17 cellular contexts compared by ENCODE assay signal in the genomic region with DNA sequence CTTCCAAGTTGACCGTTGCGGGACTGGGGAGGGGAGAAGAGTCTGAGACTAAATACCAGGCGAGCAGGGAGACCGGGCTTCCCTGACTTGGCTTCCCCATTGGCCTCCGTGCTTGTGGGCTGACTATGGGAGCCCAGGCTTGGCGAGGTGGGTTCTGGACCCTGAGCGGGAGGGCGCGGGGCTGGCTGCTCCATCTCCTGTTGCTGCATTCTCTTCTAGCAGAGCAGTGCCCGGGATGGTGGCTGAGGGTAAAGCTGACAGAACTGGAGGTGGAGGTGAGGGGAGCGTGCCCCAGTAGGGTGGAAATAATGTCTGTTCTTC. TPM values are rescaled to one million over a fixed set of nuclear protein-coding genes. Genes with fewer than 3 reads are reported as not detected.
A peak's percentile ranks its signal among the peaks of the same experiment; 100 is the strongest.
DNase-seq lines count a peak whose midpoint lies in the region; ATAC-seq and TF ChIP-seq lines count a peak whose summit lies in the region.
"Had no signal": no experiment of that assay in that cellular context is flagged by ENCODE, and none has a peak within 500 bp of the region (broad histone marks: within the 10 kb centered on the region; RNA-seq: fewer than 3 reads in every experiment).

No MANE protein-coding gene starts in this region.

- WGBS in esophagus, 2 donors = 40 to 47% methylated on average over 11 of the region's 11 CpGs

- H3K4me2 ChIP-seq in neural progenitor cell = peak overlapping the region; percentile 82

- H3K4me1 Mint-ChIP-seq in MCF 10A (ENCODE audit: insufficient read depth, unreplicated experiment) = peaks cover 13% of the 10 kb centered on the region
- peaks cover 6% of the 10 kb centered on the region for H3K4me1 Mint-ChIP-seq in neural progenitor cell

- TF ChIP-seq CTCF in breast epithelium (IDR thresholded peaks at IDR 0.05) (no peak), MCF 10A (IDR thresholded peaks at IDR 0.05; ENCODE audit: unreplicated experiment) (no peak), neural progenitor cell (IDR thresholded peaks at IDR 0.05) (no peak)

- no peaks in the 10 kb centered on the region for H4K20me1 ChIP-seq in neural progenitor cell (ENCODE audit: low read depth)

- H3K4me1 ChIP-seq in breast epithelium = peaks cover 4 to 6% of the 10 kb centered on the region in 2 donors
- H3K4me1 ChIP-seq in esophagus (ENCODE audit: control insufficient read depth in 2 of 2, insufficient read depth in 2 of 2, low read length in 1 of 2) = peaks cover 3 to 4% of the 10 kb centered on the region in 2 donors
- peaks cover 1% of the 10 kb centered on the region for H3K4me1 ChIP-seq in neural progenitor cell

- no peak overlapping the region for H3K9ac ChIP-seq in neural progenitor cell

- intact Hi-C loops in breast epithelium (cut with DNase I; ENCODE audit: low total_unique reads) = no loop called here
- intact Hi-C loops in MCF 10A (cut with micrococcal nuclease) = no loop called here

- H3K27me3 ChIP-seq in breast epithelium (no peaks in the 10 kb centered on the region), esophagus (ENCODE audit: control insufficient read depth in 1 of 2, insufficient read depth in 2 of 2, low read length in 2 of 2) (peaks cover 0 to 8% of the 10 kb centered on the region in 2 donors), neural progenitor cell (peaks cover 45% of the 10 kb centered on the region)
- H3K27me3 ChIP-seq: ovary had no signal

- H3K27ac ChIP-seq in breast epithelium = peak overlapping the region; percentile 45 to 63
- no peak overlapping the region for H3K27ac ChIP-seq in esophagus (ENCODE audit: low read depth in 2 of 2, low read length in 1 of 2)
- no peak overlapping the region for H3K27ac ChIP-seq in neural progenitor cell
- H3K27ac ChIP-seq: C4-2B, ovary had no signal

- H3K27me3 Mint-ChIP-seq in MCF 10A (ENCODE audit: insufficient read depth, unreplicated experiment) (peaks cover 32% of the 10 kb centered on the region), neural progenitor cell (ENCODE audit: insufficient read depth, low read depth) (peaks cover 33% of the 10 kb centered on the region)

- H3K79me2 ChIP-seq in neural progenitor cell (ENCODE audit: low read depth) = no peaks in the 10 kb centered on the region

- H3K9me3 Mint-ChIP-seq in MCF 10A (ENCODE audit: unreplicated experiment) (no peaks in the 10 kb centered on the region), neural progenitor cell (no peaks in the 10 kb centered on the region)
- H3K9me3 Mint-ChIP-seq: activated T-helper 17 cell treated with anti-CD3 and anti-CD28 coated beads, Interleukin-2, amount 50 U/mL, for 72 hours had no signal

- H2AFZ ChIP-seq in neural progenitor cell (replicated peaks) = peak overlapping the region; percentile 76

- H3K27ac Mint-ChIP-seq in MCF 10A (ENCODE audit: low read depth, unreplicated experiment) = no peak overlapping the region
- no peak overlapping the region for H3K27ac Mint-ChIP-seq in neural progenitor cell
- H3K27ac Mint-ChIP-seq: activated T-helper 17 cell treated with anti-CD3 and anti-CD28 coated beads, Interleukin-2, amount 50 U/mL, for 72 hours had no signal

- BruUV-seq in MCF 10A (replicated peaks; lab: Mats Ljungman, UMichigan) = no TSS peak

- ATAC-seq in GM18861 (IDR thresholded peaks at IDR 0.05; ENCODE audit: unreplicated experiment) = no peak
- ATAC-seq: activated T-helper 17 cell treated with anti-CD3 and anti-CD28 coated beads, Interleukin-2, amount 50 U/mL, for 72 hours had no signal

- H3K4me3 ChIP-seq in breast epithelium (peak overlapping the region in 2 of 3 donors; percentile 57 to 70), esophagus (ENCODE audit: low read depth in 1 of 2, low read length in 2 of 2) (peak overlapping the region; percentile 21 to 30), neural progenitor cell (peak overlapping the region; percentile 54)
- H3K4me3 ChIP-seq: ovary had no signal

- TF ChIP-seq POLR2A in breast epithelium (IDR thresholded peaks at IDR 0.05) = no peak

- no peaks in the 10 kb centered on the region for H3K9me3 ChIP-seq in breast epithelium
- H3K9me3 ChIP-seq in esophagus (ENCODE audit: control insufficient read depth in 2 of 2, insufficient read depth in 1 of 2, low read depth in 1 of 2, low read length in 1 of 2) = no peaks in the 10 kb centered on the region
- no peaks in the 10 kb centered on the region for H3K9me3 ChIP-seq in neural progenitor cell (ENCODE audit: low read depth)
- H3K9me3 ChIP-seq: ovary had no signal

- H3F3A ChIP-seq in neural progenitor cell (ENCODE audit: low read depth) = peaks cover 7% of the 10 kb centered on the region

- no peaks in the 10 kb centered on the region for H3K36me3 Mint-ChIP-seq in MCF 10A (ENCODE audit: insufficient read depth, unreplicated experiment)
- H3K36me3 Mint-ChIP-seq in neural progenitor cell = no peaks in the 10 kb centered on the region

- CTCF ChIA-PET in MCF 10A (lab: Yijun Ruan, JAX) = interaction anchor here (0.6 to 21.3 kb wide), 13 partner anchors 8 to 524 kb away, joined by 3 to 954 read pairs (median 14); no protein-coding TSS in a partner anchor

- no peaks in the 10 kb centered on the region for H3K36me3 ChIP-seq in breast epithelium
- no peaks in the 10 kb centered on the region for H3K36me3 ChIP-seq in esophagus (ENCODE audit: control insufficient read depth in 2 of 2, insufficient read depth in 2 of 2, low read length in 1 of 2)
- H3K36me3 ChIP-seq in neural progenitor cell = no peaks in the 10 kb centered on the region
- H3K36me3 ChIP-seq: ovary had no signal

- no peak for DNase-seq in breast epithelium (ENCODE audit: low spot score in 2 of 2)
- DNase-seq in MCF 10A (ENCODE audit: unreplicated experiment) = no peak
- DNase-seq in neural progenitor cell (ENCODE audit: low spot score) = no peak
- DNase-seq in NCI-H2029 (lab: John Stamatoyannopoulos, UW) = no peak
- DNase-seq in AML-193 (lab: John Stamatoyannopoulos, UW) = no peak
- DNase-seq in HK-2 (ENCODE audit: unreplicated experiment) = no peak
- DNase-seq: 8988T; activated CD4-positive, alpha-beta T cell treated with anti-CD3 and anti-CD28 coated beads for 1 hour; hippocampal formation; NCI-H1417 treated with DMSO at 0.1 percent for 48 hours; ovary; stimulated activated CD4-positive, alpha-beta T cell treated with anti-CD3 and anti-CD28 coated beads, Interleukin-4, amount 100 ng/mL, for 24 hours had no signal

- no peak overlapping the region for H3K4me3 Mint-ChIP-seq in MCF 10A (ENCODE audit: unreplicated experiment)
- H3K4me3 Mint-ChIP-seq in neural progenitor cell = no peak overlapping the region
- H3K4me3 Mint-ChIP-seq: activated T-helper 17 cell treated with anti-CD3 and anti-CD28 coated beads, Interleukin-2, amount 50 U/mL, for 72 hours had no signal

- POLR2A ChIA-PET in MCF 10A (lab: Yijun Ruan, JAX) = interaction anchor here (1.8 kb wide), 1 partner anchor 120 kb away, joined by 9 read pairs; no protein-coding TSS in a partner anchor

RNA-seq across cellular contexts. Expression of gene LGR6, which starts 0.7 kb away (rescaled TPM):
- 10 to 100 TPM in 1 of 3 donors, 1 to 10 TPM in 1, not detected in 1; 2.6 to 11.3 TPM for total RNA-seq in breast epithelium
- 0.32 and 0.56 TPM in 2 replicates for total RNA-seq in MCF 10A (2022)
- polyA plus RNA-seq in esophagus = 1 to 10 TPM; 4.2 to 6.3 TPM
- 0.25 TPM in 1 of 2 replicates, not detected in the other for total RNA-seq in neural progenitor cell (ENCODE audit: low replicate concordance)
- total RNA-seq: subcutaneous adipose tissue had no signal

RNA-seq across cellular contexts. Expression of gene PTPN7, which starts 33.9 kb away (rescaled TPM):
- total RNA-seq in breast epithelium (1 to 10 TPM; 1.4 to 4.2 (median 2.9) TPM), MCF 10A (2022) (not detected in 2 replicates), neural progenitor cell (ENCODE audit: low replicate concordance) (not detected in 2 replicates)
- 1 to 10 TPM; 1.6 to 1.9 TPM for polyA plus RNA-seq in esophagus

RNA-seq across cellular contexts. Expression of gene ARL8A, which starts 49.8 kb away (rescaled TPM):
- total RNA-seq in breast epithelium (10 to 100 TPM; 29.9 to 41.1 (median 34.7) TPM), MCF 10A (2022) (94.8 and 126 TPM in 2 replicates), neural progenitor cell (ENCODE audit: low replicate concordance) (13.3 and 29.6 TPM in 2 replicates)
- 10 to 100 TPM; 18.3 to 18.6 TPM for polyA plus RNA-seq in esophagus

Comparison
In these comparisons a context has a peak if more than half of its experiments do, and no peak if none do; other contexts are left out.
1. H3K27ac ChIP-seq: peak in breast epithelium (2 of 2); none in esophagus (0 of 2) and neural progenitor cell (single experiment).
2. Peak in every context shown above with its lines, with median percentiles within 50 percentile points of each other: H3K4me3 ChIP-seq.